Comparison of ENCODE assay signal across 16 cellular contexts in genomic region chr6:48978016-48978415, GRCh38.
"Had no signal": no experiment of that assay in that cellular context is flagged by ENCODE, and none has a peak within 500 bp of the region (broad histone marks: within the 10 kb centered on the region; RNA-seq: fewer than 3 reads in every experiment).

No MANE protein-coding gene starts in this region.

- H3K27me3 ChIP-seq: gastroesophageal sphincter, thyroid gland, vagina had no signal

- H2AFZ ChIP-seq: parathyroid adenoma had no signal

- H3K9ac ChIP-seq: parathyroid adenoma had no signal

- H3K36me3 ChIP-seq: gastroesophageal sphincter, lower lobe of right lung, thyroid gland, vagina had no signal

- DNase-seq: activated CD4-positive, alpha-beta T cell treated with anti-CD3 and anti-CD28 coated beads, Interleukin-2, amount 50 U/mL, for 4 hours; activated CD4-positive, CD25-positive, alpha-beta regulatory T cell treated with anti-CD3 and anti-CD28 coated beads, Interleukin-2, amount 50 U/mL, for 72 hours; activated naive CD4-positive, alpha-beta T cell treated with anti-CD3 and anti-CD28 coated beads, Interleukin-2, amount 50 U/mL, for 16 hours; activated T-cell treated with anti-CD3 and anti-CD28 coated beads, Interleukin-2, amount 50 U/mL, for 1 hour; amniotic stem cell; cerebellar nuclear complex; dermis blood vessel endothelial cell; lower lobe of right lung; naive B cell; stimulated activated CD4-positive, alpha-beta T cell treated with anti-CD3 and anti-CD28 coated beads, Interleukin-4, amount 100 ng/mL, for 4 hours; stimulated activated naive CD8-positive, alpha-beta T cell treated with anti-CD3 and anti-CD28 coated beads, Interleukin-15, amount 100 ng/mL, for 72 hours; thyroid gland had no signal

- H3K79me2 ChIP-seq: parathyroid adenoma had no signal

- H3K27ac ChIP-seq: gastroesophageal sphincter, lower lobe of right lung, parathyroid adenoma, thyroid gland, vagina had no signal

- ATAC-seq: esophagus mucosa; gastroesophageal sphincter; lower lobe of right lung; stimulated activated naive CD8-positive, alpha-beta T cell treated with anti-CD3 and anti-CD28 coated beads, Interleukin-15, amount 100 ng/mL, for 72 hours had no signal

- H3K9me3 ChIP-seq: gastroesophageal sphincter, lower lobe of right lung, thyroid gland, vagina had no signal

- H3K4me1 ChIP-seq: gastroesophageal sphincter, lower lobe of right lung, parathyroid adenoma, thyroid gland, vagina had no signal

- H3K4me3 ChIP-seq: gastroesophageal sphincter, lower lobe of right lung, thyroid gland, vagina had no signal
